Comparison of ENCODE assay signal across 8 cellular contexts in the genomic region with DNA sequence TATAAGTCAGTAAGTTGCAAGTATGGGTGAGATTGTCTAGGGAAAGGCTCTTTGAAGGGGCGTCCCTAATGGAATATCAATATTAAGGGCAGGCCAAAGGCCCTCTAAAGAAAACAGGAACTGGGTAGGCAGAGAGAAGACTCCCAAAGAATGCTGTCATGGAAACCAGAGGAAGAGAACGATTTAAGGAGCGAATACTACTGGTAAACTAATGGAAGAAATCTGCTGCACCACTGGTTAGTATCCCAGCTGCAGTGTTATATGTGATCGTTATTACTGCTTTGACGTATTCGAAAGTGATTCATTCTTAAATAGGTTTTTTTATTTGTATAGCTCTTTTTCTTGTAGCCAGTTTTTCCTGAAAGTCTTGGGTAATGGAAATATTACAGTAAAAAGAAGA. TPM values are rescaled to one million over a fixed set of nuclear protein-coding genes. Genes with fewer than 3 reads are reported as not detected.
A peak's percentile ranks its signal among the peaks of the same experiment; 100 is the strongest.
DNase-seq lines count a peak whose midpoint lies in the region; ATAC-seq and TF ChIP-seq lines count a peak whose summit lies in the region.

No MANE protein-coding gene starts in this region.

- no peak overlapping the region; the same call in 1 of the 2 replicates for H3K27ac ChIP-seq in KMS-11

- peaks cover 0 to 2% (median 0%) of the 10 kb centered on the region in 7 donors for H3K9me3 Mint-ChIP-seq in CD14-positive monocyte
- H3K9me3 Mint-ChIP-seq in brain = peaks cover 0 to 7% (median 4%) of the 10 kb centered on the region in 5 experiments
- no peaks in the 10 kb centered on the region for H3K9me3 Mint-ChIP-seq in naive B cell

- no peak overlapping the region for H3K4me3 ChIP-seq in KMS-11 (IDR thresholded peaks at IDR 0.05; ENCODE audit: insufficient read depth, low read depth, low read length)

- H3K4me1 Mint-ChIP-seq in CD14-positive monocyte (peaks cover 49% of the 10 kb centered on the region), brain (peaks cover 69% of the 10 kb centered on the region), naive B cell (peaks cover 29 to 69% (median 44%) of the 10 kb centered on the region in 3 donors)

- TF ChIP-seq CTCF in CD14-positive monocyte (IDR thresholded peaks at IDR 0.05) (no peak), KMS-11 (conservative IDR thresholded peaks at IDR 0.05; ENCODE audit: low read depth, low read length) (no peak), brain (conservative IDR thresholded peaks at IDR 0.05) (no peak)

- peak overlapping the region; percentile 85; the same call in 1 of the 2 replicates for H2AFZ ChIP-seq in KMS-11 (ENCODE audit: low read depth)

- no peak for ATAC-seq in naive B cell (ENCODE audit: low read depth in 2 of 2)
- no peak for ATAC-seq in GM18868 (IDR thresholded peaks at IDR 0.05; ENCODE audit: unreplicated experiment)

- H3K4me3 Mint-ChIP-seq in CD14-positive monocyte (peak overlapping the region; percentile 89 to 90), brain (peak overlapping the region; percentile 95 to 99 (median 97)), naive B cell (peak overlapping the region; percentile 93 to 99 (median 98))

- H3K79me2 ChIP-seq in KMS-11 (ENCODE audit: insufficient read depth, low read depth) = peaks cover 39% of the 10 kb centered on the region

- DNase-seq in CD14-positive monocyte (ENCODE audit: low spot score) (no peak), naive B cell (no peak), C1 segment of cervical spinal cord (lab: John Stamatoyannopoulos, UW) (no peak), nucleus accumbens (lab: John Stamatoyannopoulos, UW) (no peak), ACHN (no peak)

- peaks cover 27% of the 10 kb centered on the region for H3K4me1 ChIP-seq in KMS-11 (ENCODE audit: low read depth, poor library complexity, severe bottlenecking)

- no peaks in the 10 kb centered on the region for H3K27me3 ChIP-seq in KMS-11 (ENCODE audit: insufficient read depth, low read depth)

- H3K9ac ChIP-seq in KMS-11 = peak overlapping the region; percentile 96; the same call in 1 of the 2 replicates

- H3K36me3 ChIP-seq in KMS-11 (ENCODE audit: insufficient read depth) = peaks cover 17% of the 10 kb centered on the region; the same call in 1 of the 2 replicates

- H3K27ac Mint-ChIP-seq in CD14-positive monocyte (peak overlapping the region; percentile 80 to 88 (median 85)), brain (peak overlapping the region; percentile 91 to 98 (median 96)), naive B cell (peak overlapping the region in 3 of 6 donors; percentile 4 to 95 (median 54))

- no peaks in the 10 kb centered on the region; the same call in 1 of the 2 replicates for H4K20me1 ChIP-seq in KMS-11 (ENCODE audit: insufficient read depth)

- in situ Hi-C loops in ACHN (cut with HindIII; ENCODE audit: low pct_ligation_motif_present, low pct_unique_long_range_greater_than_20kb, low sequenced_read_pairs) = no loop called here

- H3K36me3 Mint-ChIP-seq in CD14-positive monocyte (peaks cover 26 to 36% of the 10 kb centered on the region in 2 donors), brain (peaks cover 41% of the 10 kb centered on the region), naive B cell (peaks cover 6 to 10% of the 10 kb centered on the region in 2 donors)

- peak overlapping the region; percentile 94 for H3K4me2 ChIP-seq in KMS-11

- H3K27me3 Mint-ChIP-seq in CD14-positive monocyte (ENCODE audit: low read depth in 3 of 3) = peaks cover 0 to 3% (median 2%) of the 10 kb centered on the region in 3 donors
- peaks cover 9% of the 10 kb centered on the region for H3K27me3 Mint-ChIP-seq in brain
- H3K27me3 Mint-ChIP-seq in naive B cell = no peaks in the 10 kb centered on the region

- intact Hi-C loops in CD14-positive monocyte (cut with micrococcal nuclease) = loop anchor here (2.0 to 10.0 kb wide), 3 partner anchors 47 to 85 kb away; no protein-coding TSS in a partner anchor

RNA-seq across cellular contexts. Expression of a gene that starts 1.3 kb away (rescaled TPM):
- 10 to 100 TPM in 1 of 2 donors, 1 to 10 TPM in 1; 7.9 to 12.2 TPM for polyA plus RNA-seq in CD14-positive monocyte
- 37.1 TPM for polyA plus RNA-seq in brain (ENCODE audit: insufficient read depth, low read depth, low replicate concordance)
- 10 to 100 TPM in 5 of 6 donors, 1 to 10 TPM in 1; 4.2 to 42.7 (median 23.9) TPM for polyA plus RNA-seq in naive B cell (ENCODE audit: low read depth in 6 of 6)

RNA-seq across cellular contexts. Expression of a gene that starts 4.7 kb away (rescaled TPM):
- not detected for polyA plus RNA-seq in CD14-positive monocyte
- 2.3 TPM for polyA plus RNA-seq in brain (ENCODE audit: insufficient read depth, low read depth, low replicate concordance)
- under 1 TPM in 2 of 6 donors, not detected in 4; 0.32 TPM for polyA plus RNA-seq in naive B cell (ENCODE audit: low read depth in 6 of 6)

RNA-seq across cellular contexts. Expression of a gene that starts 26.2 kb away (rescaled TPM):
- polyA plus RNA-seq in CD14-positive monocyte (100 to 1,000 TPM; 413 to 427 TPM), brain (ENCODE audit: insufficient read depth, low read depth, low replicate concordance) (82.8 TPM), naive B cell (ENCODE audit: low read depth in 6 of 6) (100 to 1,000 TPM; 180 to 225 (median 204) TPM)

RNA-seq across cellular contexts. Expression of a gene that starts 26.5 kb away (rescaled TPM):
- under 1 TPM; 0.11 to 0.76 TPM for polyA plus RNA-seq in CD14-positive monocyte
- not detected for polyA plus RNA-seq in brain (ENCODE audit: insufficient read depth, low read depth, low replicate concordance)
- not detected for polyA plus RNA-seq in naive B cell (ENCODE audit: low read depth in 6 of 6)
